In the genomic region with DNA sequence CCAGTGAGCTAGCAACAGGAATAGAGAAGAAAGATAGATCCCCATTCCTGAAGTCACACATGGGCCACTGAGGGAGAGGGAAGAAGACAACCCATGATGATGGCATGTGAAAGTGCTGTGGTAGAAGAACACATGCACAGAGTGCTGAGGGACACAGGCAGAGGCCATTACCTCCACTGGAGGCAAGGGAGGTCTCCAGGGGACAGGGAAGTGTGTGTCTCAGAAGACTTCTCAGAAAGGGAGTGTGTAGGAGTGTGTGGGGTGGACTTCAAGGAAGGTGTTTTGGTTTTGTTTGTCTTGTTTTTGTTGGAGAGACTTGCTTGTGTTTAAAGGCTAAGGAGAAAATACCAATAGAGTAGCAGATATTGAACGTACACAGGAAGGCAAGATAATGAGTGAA, we compare ENCODE assay signal across 21 cellular contexts.
DNase-seq lines count a peak whose midpoint lies in the region; ATAC-seq, FAIRE-seq and TF ChIP-seq lines count a peak whose summit lies in the region.
"Had no signal": no experiment of that assay in that cellular context is flagged by ENCODE, and none has a peak within 500 bp of the region (broad histone marks: within the 10 kb centered on the region; RNA-seq: fewer than 3 reads in every experiment).

No MANE protein-coding gene starts in this region.

- ATAC-seq in GM19455 (IDR thresholded peaks at IDR 0.05; ENCODE audit: unreplicated experiment) (peak; percentile 18), HG02763 (IDR thresholded peaks at IDR 0.05; ENCODE audit: unreplicated experiment) (peak; percentile 34), HG03439 (IDR thresholded peaks at IDR 0.05; ENCODE audit: unreplicated experiment) (peak; percentile 21), HG03025 (IDR thresholded peaks at IDR 0.05; ENCODE audit: low FRiP score, unreplicated experiment) (no peak)
- ATAC-seq: gastrocnemius medialis; stimulated activated naive CD8-positive, alpha-beta T cell treated with anti-CD3 and anti-CD28 coated beads, Interleukin-15, Interleukin-2, amounts not matched to agents 100 U/mL and 50 U/mL, for 24 hours had no signal

- peak; percentile 85 for FAIRE-seq in GM12891 (lab: Jason Lieb, UNC)
- FAIRE-seq: colon had no signal

- H3K4me3 ChIP-seq in dorsolateral prefrontal cortex: no peak overlapping the region
- H3K4me3 ChIP-seq: gastrocnemius medialis had no signal

- intact Hi-C loops in dorsolateral prefrontal cortex (cut with DNase I): no loop called here

- TF ChIP-seq POLR2A in GM12891 (IDR thresholded peaks at IDR 0.05; ENCODE audit: low read depth, low read length): no peak

- H3K27me3 ChIP-seq in dorsolateral prefrontal cortex: peaks cover 0 to 3% (median 0%) of the 10 kb centered on the region in 45 donors
- H3K27me3 ChIP-seq: gastrocnemius medialis had no signal

- H3K27ac ChIP-seq in dorsolateral prefrontal cortex: no peak overlapping the region
- H3K27ac ChIP-seq: epithelial cell of prostate, gastrocnemius medialis, HL-60 had no signal

- no peak for TF ChIP-seq CTCF in dorsolateral prefrontal cortex (IDR thresholded peaks at IDR 0.05 in 54 of 56, conservative IDR thresholded peaks at IDR 0.05 in 2 of 56; ENCODE audit: low read depth in 1 of 56, partially characterized antibody in 56 of 56)

- no peak for DNase-seq in GM12891 (ENCODE audit: insufficient read length, low spot score)
- DNase-seq in globus pallidus (ENCODE audit: low spot score): no peak
- no peak for DNase-seq in A172 (ENCODE audit: low spot score)
- DNase-seq in dorsolateral prefrontal cortex: no peak
- DNase-seq: activated effector memory CD4-positive, alpha-beta T cell treated with anti-CD3 and anti-CD28 coated beads, Interleukin-2, amount 50 U/mL, for 16 hours; aorta; CD4-positive, CD25-positive, alpha-beta regulatory T cell; DND-41; gastrocnemius medialis; naive B cell; NCI-H1092; NCI-H226; NK-92 treated with Interleukin-12 subunit alpha and Interleukin-12 subunit beta, amount 100 ng/mL, for 24 hours; stimulated activated naive CD8-positive, alpha-beta T cell treated with anti-CD3 and anti-CD28 coated beads, Interleukin-15, Interleukin-2, amounts not matched to agents 100 U/mL and 50 U/mL, for 24 hours had no signal

TF ChIP-seq in GM12891, 5 proteins besides CTCF, POLR2A, EP300 and RAD21:
- TF ChIP-seq POLR2AphosphoS5 (IDR thresholded peaks at IDR 0.05; ENCODE audit: low read depth, low read length) (0 out of 2 replicates have a peak, but pooled peaks have one; percentile 21), PAX5 (IDR thresholded peaks at IDR 0.05; ENCODE audit: insufficient read depth, low read length, severe bottlenecking) (no peak)
